Comparison of ENCODE assay signal across 8 cellular contexts in genomic region chr1:214331827-214332423, GRCh38. TPM values are rescaled to one million over a fixed set of nuclear protein-coding genes. Genes with fewer than 3 reads are reported as not detected.
A peak's percentile ranks its signal among the peaks of the same experiment; 100 is the strongest.
DNase-seq lines count a peak whose midpoint lies in the region; ATAC-seq and TF ChIP-seq lines count a peak whose summit lies in the region.

No MANE protein-coding gene starts in this region.

- TF ChIP-seq CTCF in GM10248 (IDR thresholded peaks at IDR 0.05; ENCODE audit: control extremely low read depth, extremely low read depth, low read depth, missing control alignments): peak; percentile 83

- no peaks in the 10 kb centered on the region for H3K9me3 ChIP-seq in SJSA1 (replicated peaks)

- H3K4me1 Mint-ChIP-seq in activated naive CD8-positive, alpha-beta T cell treated with anti-CD3 and anti-CD28 coated beads, Interleukin-2, amount 50 U/mL, for 24 hours: no peaks in the 10 kb centered on the region

- H3K27me3 Mint-ChIP-seq in activated naive CD8-positive, alpha-beta T cell treated with anti-CD3 and anti-CD28 coated beads, Interleukin-2, amount 50 U/mL, for 24 hours: no peaks in the 10 kb centered on the region

- no peaks in the 10 kb centered on the region for H3K27me3 ChIP-seq in SJSA1 (replicated peaks)

- peak; percentile 50 for ATAC-seq in HG03342 (IDR thresholded peaks at IDR 0.05; ENCODE audit: unreplicated experiment)
- peak; percentile 29 for ATAC-seq in activated naive CD8-positive, alpha-beta T cell treated with anti-CD3 and anti-CD28 coated beads, Interleukin-2, amount 50 U/mL, for 24 hours
- ATAC-seq in HG03108 (IDR thresholded peaks at IDR 0.05; ENCODE audit: unreplicated experiment): no peak

- no peak overlapping the region for H3K27ac Mint-ChIP-seq in activated naive CD8-positive, alpha-beta T cell treated with anti-CD3 and anti-CD28 coated beads, Interleukin-2, amount 50 U/mL, for 24 hours

- no peak overlapping the region for H3K4me3 ChIP-seq in SJSA1

- peaks cover 8% of the 10 kb centered on the region for H3K4me1 ChIP-seq in SJSA1 (replicated peaks)

- no peak overlapping the region for H3K4me3 Mint-ChIP-seq in activated naive CD8-positive, alpha-beta T cell treated with anti-CD3 and anti-CD28 coated beads, Interleukin-2, amount 50 U/mL, for 24 hours

- H3K36me3 Mint-ChIP-seq in activated naive CD8-positive, alpha-beta T cell treated with anti-CD3 and anti-CD28 coated beads, Interleukin-2, amount 50 U/mL, for 24 hours (ENCODE audit: low read depth): peaks cover 12% of the 10 kb centered on the region

- no peaks in the 10 kb centered on the region for H3K9me3 Mint-ChIP-seq in activated naive CD8-positive, alpha-beta T cell treated with anti-CD3 and anti-CD28 coated beads, Interleukin-2, amount 50 U/mL, for 24 hours

- no peak overlapping the region for H3K27ac ChIP-seq in SJSA1

- peak; percentile 76 for DNase-seq in 8988T
- peak; percentile 78 for DNase-seq in GM10248 (ENCODE audit: extremely low spot score)
- peak; percentile 44 to 63 for DNase-seq in SJSA1 (ENCODE audit: low read depth in 1 of 2, low spot score in 2 of 2)
- DNase-seq in activated naive CD8-positive, alpha-beta T cell treated with anti-CD3 and anti-CD28 coated beads, Interleukin-2, amount 50 U/mL, for 24 hours: peak; percentile 68
- DNase-seq in inferior parietal cortex (ENCODE audit: extremely low spot score): peak; percentile 64
- peak; percentile 46 for DNase-seq in stimulated activated CD4-positive, alpha-beta T cell treated with anti-CD3 and anti-CD28 coated beads, Interleukin-4, amount 100 ng/mL, for 1 hour

- POLR2A ChIA-PET in GM10248 (lab: Yijun Ruan, JAX): no interaction called here

- CTCF ChIA-PET in GM10248 (lab: Yijun Ruan, JAX): interaction anchor here (0.6 to 11.8 kb wide), 54 partner anchors 8 to 1208 kb away, joined by 3 to 452 read pairs (median 6); partner anchors contain the start of gene SMYD2

- peaks cover 26% of the 10 kb centered on the region for H3K36me3 ChIP-seq in SJSA1

RNA-seq across cellular contexts. Expression of gene SMYD2, which starts 51.0 kb away (rescaled TPM):
- total RNA-seq in SJSA1 (2014; rRNA removed; shearing (Covaris generic)): 69.5 and 77.1 TPM in 2 replicates
